ENCODE assay signal across 16 cellular contexts in the genomic region with DNA sequence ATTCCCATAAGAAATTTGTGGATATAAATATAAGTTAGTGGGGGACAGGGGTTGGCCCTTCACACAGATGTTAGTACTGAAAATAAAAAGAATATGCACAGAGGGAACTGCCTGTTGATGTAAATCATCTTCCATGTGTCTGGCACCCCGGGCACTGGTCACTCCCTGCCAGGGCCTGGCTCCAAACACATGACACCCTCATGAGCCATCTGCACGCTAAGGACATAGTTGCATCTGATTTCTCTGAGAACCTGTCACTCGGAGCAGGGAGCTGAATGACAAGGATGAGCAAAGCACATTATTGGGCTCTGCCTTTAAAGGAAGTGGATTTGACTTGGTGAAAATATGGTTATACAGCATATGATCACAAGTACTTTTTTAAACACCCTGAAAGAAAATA.
"Had no signal": no experiment of that assay in that cellular context is flagged by ENCODE, and none has a peak within 500 bp of the region (broad histone marks: within the 10 kb centered on the region; RNA-seq: fewer than 3 reads in every experiment).

No MANE protein-coding gene starts in this region.

- H3K9me3 ChIP-seq: left lung, sigmoid colon, stomach, thoracic aorta had no signal

- DNase-seq: activated CD4-positive, alpha-beta memory T cell treated with anti-CD3 and anti-CD28 coated beads for 36 hours; activated CD4-positive, alpha-beta T cell treated with anti-CD3 and anti-CD28 coated beads for 36 hours; activated CD8-positive, alpha-beta memory T cell treated with anti-CD3 and anti-CD28 coated beads, Interleukin-2, amount 10 ng/mL, durations not matched to agents 7 days and 5 days; activated naive CD4-positive, alpha-beta T cell treated with anti-CD3 and anti-CD28 coated beads for 36 hours; activated naive CD8-positive, alpha-beta T cell treated with anti-CD3 and anti-CD28 coated beads, Interleukin-2, amount 50 U/mL, for 24 hours; activated T-cell treated with anti-CD3 and anti-CD28 coated beads, Interleukin-2, amount 50 U/mL, for 1 hour; aorta; cerebellar nuclear complex; effector memory CD8-positive, alpha-beta T cell; left lung; sigmoid colon; stimulated activated CD4-positive, alpha-beta T cell treated with anti-CD3 and anti-CD28 coated beads, Interleukin-1b, Interleukin-23, amount 100 ng/mL, for 48 hours; stomach; T-helper 17 cell had no signal

- H3K36me3 ChIP-seq: left lung, sigmoid colon, stomach, thoracic aorta had no signal

- H3K4me1 ChIP-seq: left lung had no signal

- H3K4me3 ChIP-seq: hepatocyte, left lung, sigmoid colon, stomach, thoracic aorta had no signal

- H3K27ac ChIP-seq: hepatocyte, left lung, sigmoid colon, stomach, thoracic aorta had no signal

- H3K27me3 ChIP-seq: hepatocyte, left lung, sigmoid colon, stomach had no signal

- ATAC-seq: activated CD4-positive, alpha-beta T cell treated with anti-CD3 and anti-CD28 coated beads for 36 hours; activated CD8-positive, alpha-beta memory T cell treated with anti-CD3 and anti-CD28 coated beads, Interleukin-2, amount 10 ng/mL, durations not matched to agents 7 days and 5 days; activated naive CD8-positive, alpha-beta T cell treated with anti-CD3 and anti-CD28 coated beads, Interleukin-2, amount 50 U/mL, for 24 hours; effector memory CD8-positive, alpha-beta T cell; left lung; T-helper 17 cell had no signal
